ENCODE assay signal across 33 cellular contexts in genomic region chr11:69109101-69109500, GRCh38. TPM values are rescaled to one million over a fixed set of nuclear protein-coding genes. Genes with fewer than 3 reads are reported as not detected.
"Had no signal": no experiment of that assay in that cellular context is flagged by ENCODE, and none has a peak within 500 bp of the region (broad histone marks: within the 10 kb centered on the region; RNA-seq: fewer than 3 reads in every experiment).

No MANE protein-coding gene starts in this region.

- H3K36me3 Mint-ChIP-seq: activated CD8-positive, alpha-beta memory T cell treated with anti-CD3 and anti-CD28 coated beads, Interleukin-2, amount 10 ng/mL, durations not matched to agents 7 days and 5 days; activated naive CD8-positive, alpha-beta T cell treated with anti-CD3 and anti-CD28 coated beads for 36 hours had no signal

- ATAC-seq: activated CD4-positive, alpha-beta T cell treated with anti-CD3 and anti-CD28 coated beads for 36 hours; activated CD8-positive, alpha-beta memory T cell treated with anti-CD3 and anti-CD28 coated beads, Interleukin-2, amount 10 ng/mL, durations not matched to agents 7 days and 5 days; activated CD8-positive, alpha-beta T cell treated with anti-CD3 and anti-CD28 coated beads, Interleukin-2, amount 10 ng/mL, durations not matched to agents 7 days and 5 days; activated naive CD8-positive, alpha-beta T cell treated with anti-CD3 and anti-CD28 coated beads, Interleukin-2, amount 50 U/mL, for 24 hours; gastroesophageal sphincter had no signal

- H3K9me3 Mint-ChIP-seq: activated naive CD4-positive, alpha-beta T cell treated with anti-CD3 and anti-CD28 coated beads, Interleukin-2, amount 50 U/mL, for 24 hours had no signal

- H3K36me3 ChIP-seq: adrenal gland, breast epithelium, colonic mucosa, esophagus squamous epithelium had no signal

- H3K27me3 Mint-ChIP-seq: activated CD4-positive, alpha-beta memory T cell treated with anti-CD3 and anti-CD28 coated beads for 36 hours; activated CD4-positive, alpha-beta T cell treated with anti-CD3 and anti-CD28 coated beads for 36 hours; activated CD4-positive, alpha-beta T cell treated with anti-CD3 and anti-CD28 coated beads, Interleukin-2, amount 10 ng/mL, durations not matched to agents 24 days and 14 days; activated CD8-positive, alpha-beta memory T cell treated with anti-CD3 and anti-CD28 coated beads, Interleukin-2, amount 10 ng/mL, durations not matched to agents 7 days and 5 days; activated naive CD4-positive, alpha-beta T cell treated with anti-CD3 and anti-CD28 coated beads, Interleukin-2, amount 50 U/mL, for 24 hours; activated naive CD8-positive, alpha-beta T cell treated with anti-CD3 and anti-CD28 coated beads for 36 hours had no signal

- H3K27me3 ChIP-seq: adrenal gland, ascending aorta, breast epithelium, colonic mucosa, esophagus squamous epithelium, gastroesophageal sphincter had no signal

- H3K4me3 Mint-ChIP-seq: activated CD4-positive, alpha-beta memory T cell treated with anti-CD3 and anti-CD28 coated beads for 36 hours; activated CD4-positive, alpha-beta T cell treated with anti-CD3 and anti-CD28 coated beads for 36 hours; activated CD4-positive, alpha-beta T cell treated with anti-CD3 and anti-CD28 coated beads, Interleukin-2, amount 10 ng/mL, durations not matched to agents 24 days and 14 days; activated CD8-positive, alpha-beta memory T cell treated with anti-CD3 and anti-CD28 coated beads, Interleukin-2, amount 10 ng/mL, durations not matched to agents 7 days and 5 days; activated CD8-positive, alpha-beta T cell treated with anti-CD3 and anti-CD28 coated beads, Interleukin-2, amount 10 ng/mL, durations not matched to agents 7 days and 5 days; activated naive CD4-positive, alpha-beta T cell treated with anti-CD3 and anti-CD28 coated beads for 36 hours; activated naive CD4-positive, alpha-beta T cell treated with anti-CD3 and anti-CD28 coated beads, Interleukin-2, amount 50 U/mL, for 24 hours; activated naive CD8-positive, alpha-beta T cell treated with anti-CD3 and anti-CD28 coated beads for 36 hours; activated naive CD8-positive, alpha-beta T cell treated with anti-CD3 and anti-CD28 coated beads, Interleukin-2, amount 50 U/mL, for 24 hours; activated T-helper 1 cell treated with anti-CD3 and anti-CD28 coated beads, Interleukin-12 subunit alpha, Interleukin-12 subunit beta, Interleukin-2, Interleukin-4 antibody, amounts not matched to agents 30 ng/mL and 10 ng/mL and 1 ng/mL, durations not matched to agents 14 hours and 24 hours and 36 hours; brain had no signal

- H3K9me3 ChIP-seq: adrenal gland, ascending aorta, breast epithelium, colonic mucosa, esophagus squamous epithelium, gastroesophageal sphincter had no signal

- H3K27ac Mint-ChIP-seq: activated CD4-positive, alpha-beta memory T cell treated with anti-CD3 and anti-CD28 coated beads for 36 hours; activated CD4-positive, alpha-beta T cell treated with anti-CD3 and anti-CD28 coated beads for 36 hours; activated CD4-positive, alpha-beta T cell treated with anti-CD3 and anti-CD28 coated beads, Interleukin-2, amount 10 ng/mL, durations not matched to agents 24 days and 14 days; activated CD8-positive, alpha-beta memory T cell treated with anti-CD3 and anti-CD28 coated beads, Interleukin-2, amount 10 ng/mL, durations not matched to agents 7 days and 5 days; activated CD8-positive, alpha-beta T cell treated with anti-CD3 and anti-CD28 coated beads, Interleukin-2, amount 10 ng/mL, durations not matched to agents 7 days and 5 days; activated naive CD4-positive, alpha-beta T cell treated with anti-CD3 and anti-CD28 coated beads for 36 hours; activated naive CD8-positive, alpha-beta T cell treated with anti-CD3 and anti-CD28 coated beads for 36 hours; activated naive CD8-positive, alpha-beta T cell treated with anti-CD3 and anti-CD28 coated beads, Interleukin-2, amount 50 U/mL, for 24 hours; activated T-helper 1 cell treated with anti-CD3 and anti-CD28 coated beads, Interleukin-12 subunit alpha, Interleukin-12 subunit beta, Interleukin-2, Interleukin-4 antibody, amounts not matched to agents 30 ng/mL and 10 ng/mL and 1 ng/mL, durations not matched to agents 14 hours and 24 hours and 36 hours; activated T-helper 2 cell treated with anti-CD3 and anti-CD28 coated beads, Interferon-gamma antibody, Interleukin-2, Interleukin-4, amounts not matched to agents 10 μg/mL and 5 μg/mL and 100 μg/mL, durations not matched to agents 14 hours and 24 hours and 36 hours; brain had no signal

- H3K4me3 ChIP-seq: adrenal gland, ascending aorta, breast epithelium, colonic mucosa, esophagus squamous epithelium, gastroesophageal sphincter had no signal

- DNase-seq: activated CD4-positive, alpha-beta memory T cell treated with anti-CD3 and anti-CD28 coated beads for 36 hours; activated CD4-positive, alpha-beta T cell treated with anti-CD3 and anti-CD28 coated beads for 36 hours; activated CD4-positive, alpha-beta T cell treated with anti-CD3 and anti-CD28 coated beads, Interleukin-2, amount 10 ng/mL, durations not matched to agents 24 days and 14 days; activated CD4-positive, CD25-positive, alpha-beta regulatory T cell; activated CD4-positive, CD25-positive, alpha-beta regulatory T cell treated with anti-CD3 and anti-CD28 coated beads, Interleukin-2, amount 50 U/mL, for 72 hours; activated CD8-positive, alpha-beta memory T cell treated with anti-CD3 and anti-CD28 coated beads, Interleukin-2, amount 10 ng/mL, durations not matched to agents 7 days and 5 days; activated CD8-positive, alpha-beta memory T cell treated with anti-CD3 and anti-CD28 coated beads, Interleukin-2, amount 50 U/mL, for 4 hours; activated CD8-positive, alpha-beta T cell treated with anti-CD3 and anti-CD28 coated beads, Interleukin-2, amount 10 ng/mL, durations not matched to agents 7 days and 5 days; activated effector memory CD4-positive, alpha-beta T cell treated with anti-CD3 and anti-CD28 coated beads, Interleukin-2, amount 50 U/mL, for 16 hours; activated naive CD4-positive, alpha-beta T cell treated with anti-CD3 and anti-CD28 coated beads for 36 hours; activated naive CD8-positive, alpha-beta T cell treated with anti-CD3 and anti-CD28 coated beads for 36 hours; activated naive CD8-positive, alpha-beta T cell treated with anti-CD3 and anti-CD28 coated beads, Interleukin-2, amount 50 U/mL, for 24 hours; activated T-cell treated with anti-CD3 and anti-CD28 coated beads, Interleukin-2, amount 50 U/mL, for 1 hour; activated T-cell treated with anti-CD3 and anti-CD28 coated beads, Interleukin-2, amount 50 U/mL, for 48 hours; adrenal gland; amygdala; caudate nucleus; colonic mucosa; effector CD8-positive, alpha-beta T cell; esophagus squamous epithelium; foreskin melanocyte; T-helper 2 cell had no signal

- H3K4me1 Mint-ChIP-seq: activated CD4-positive, alpha-beta T cell treated with anti-CD3 and anti-CD28 coated beads for 36 hours; activated CD8-positive, alpha-beta memory T cell treated with anti-CD3 and anti-CD28 coated beads, Interleukin-2, amount 10 ng/mL, durations not matched to agents 7 days and 5 days; activated naive CD8-positive, alpha-beta T cell treated with anti-CD3 and anti-CD28 coated beads for 36 hours; activated naive CD8-positive, alpha-beta T cell treated with anti-CD3 and anti-CD28 coated beads, Interleukin-2, amount 50 U/mL, for 24 hours had no signal

- H3K4me1 ChIP-seq: adrenal gland, ascending aorta, colonic mucosa had no signal

- H3K27ac ChIP-seq: adrenal gland, ascending aorta, breast epithelium, colonic mucosa, epithelial cell of prostate, esophagus squamous epithelium, gastroesophageal sphincter had no signal

RNA-seq across cellular contexts. Expression of gene SMIM38, which starts 46.6 kb away (rescaled TPM):
- total RNA-seq: dermis microvascular lymphatic vessel endothelial cell, endothelial cell of umbilical vein, glomerular endothelial cell had no signal
